14 cellular contexts compared by ENCODE assay signal in the genomic region with DNA sequence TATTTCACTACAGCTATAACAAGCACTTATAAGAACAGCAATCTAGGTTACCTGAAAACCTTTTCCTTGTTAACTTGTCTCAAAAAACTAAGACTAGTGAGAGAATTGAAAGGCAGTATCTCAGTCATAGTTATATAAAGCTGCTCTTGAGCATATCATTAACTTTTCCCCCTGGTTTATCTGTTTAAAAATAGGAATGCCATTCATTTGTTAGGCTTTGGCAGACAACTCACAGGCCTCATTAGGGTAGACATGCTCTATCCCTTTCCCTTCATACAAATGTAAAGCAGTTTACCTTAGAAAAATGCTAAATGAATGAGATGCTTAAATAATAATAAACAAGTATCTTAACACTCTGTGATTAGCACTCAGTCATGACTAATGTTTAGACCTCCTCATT.
A peak's percentile ranks its signal among the peaks of the same experiment; 100 is the strongest.
DNase-seq lines count a peak whose midpoint lies in the region; ATAC-seq and TF ChIP-seq lines count a peak whose summit lies in the region.
"Had no signal": no experiment of that assay in that cellular context is flagged by ENCODE, and none has a peak within 500 bp of the region (broad histone marks: within the 10 kb centered on the region; RNA-seq: fewer than 3 reads in every experiment).

No MANE protein-coding gene starts in this region.

- no peak overlapping the region for H3K4ac ChIP-seq in mesendoderm (ENCODE audit: low read depth, low read length)

- no peak overlapping the region for H3K18ac ChIP-seq in mesendoderm (ENCODE audit: low read length)

- H3K56ac ChIP-seq in mesendoderm (ENCODE audit: low read length) = no peak overlapping the region

- TF ChIP-seq CTCF in heart left ventricle (IDR thresholded peaks at IDR 0.05) = no peak
- no peak for TF ChIP-seq CTCF in coronary artery (IDR thresholded peaks at IDR 0.05)

- DNase-seq in heart left ventricle (no peak), right cardiac atrium (no peak), mesendoderm (no peak), coronary artery (ENCODE audit: low spot score) (no peak), HPDE6-E6E7 (ENCODE audit: extremely low spot score) (no peak)
- DNase-seq: C1 segment of cervical spinal cord; CD4-positive, alpha-beta T cell; DMS79; HCEC 1CT; HFFc6 had no signal

- H3K4me1 ChIP-seq in heart left ventricle (peaks cover 0 to 9% (median 0%) of the 10 kb centered on the region in 12 donors), right cardiac atrium (ENCODE audit: control insufficient read depth, insufficient read depth, low read length) (no peaks in the 10 kb centered on the region), HUES48 (ENCODE audit: control insufficient read depth, insufficient read depth, low read length) (peaks cover 25% of the 10 kb centered on the region), mesendoderm (ENCODE audit: control insufficient read depth, low read depth, low read length) (no peaks in the 10 kb centered on the region)

- no peak overlapping the region for H4K5ac ChIP-seq in mesendoderm (ENCODE audit: low read length)

- ATAC-seq in heart left ventricle (peak in 3 of 4 donors; percentile 34 to 47 (median 44)), right cardiac atrium (no peak), GM21737 (IDR thresholded peaks at IDR 0.05; ENCODE audit: unreplicated experiment) (no peak)
- ATAC-seq: GM12878, HepG2 had no signal

- H3K79me2 ChIP-seq in mesendoderm (ENCODE audit: control insufficient read depth, insufficient read depth, low read length) = no peaks in the 10 kb centered on the region

- H3K9ac ChIP-seq in HUES48 (ENCODE audit: low read depth, low read length) (no peak overlapping the region), mesendoderm (ENCODE audit: low read length) (no peak overlapping the region)

- no peaks in the 10 kb centered on the region for H3K36me3 ChIP-seq in heart left ventricle
- no peaks in the 10 kb centered on the region for H3K36me3 ChIP-seq in HUES48 (ENCODE audit: control insufficient read depth, insufficient read depth, low read length)
- no peaks in the 10 kb centered on the region for H3K36me3 ChIP-seq in mesendoderm (ENCODE audit: control insufficient read depth, insufficient read depth, low read length)

- H3K23ac ChIP-seq in mesendoderm (ENCODE audit: low read length) = no peak overlapping the region

- no peak for TF ChIP-seq POLR2A in heart left ventricle (IDR thresholded peaks at IDR 0.05)

- H3K79me1 ChIP-seq in mesendoderm (ENCODE audit: low read length) = no peaks in the 10 kb centered on the region

- H4K8ac ChIP-seq in mesendoderm (ENCODE audit: low read depth, low read length) = peak overlapping the region; percentile 28

- H3K4me3 ChIP-seq in heart left ventricle (no peak overlapping the region), right cardiac atrium (ENCODE audit: low read length) (no peak overlapping the region), HUES48 (ENCODE audit: low read depth, low read length) (no peak overlapping the region), mesendoderm (ENCODE audit: low read length) (no peak overlapping the region), coronary artery (no peak overlapping the region)
- H3K4me3 ChIP-seq: GM12878 had no signal

- H2BK120ac ChIP-seq in mesendoderm (ENCODE audit: low read depth, low read length) = no peak overlapping the region

- H3K9me3 ChIP-seq in heart left ventricle = peaks cover 0 to 6% (median 0%) of the 10 kb centered on the region in 12 donors
- H3K9me3 ChIP-seq in right cardiac atrium (ENCODE audit: control insufficient read depth, low read length) = no peaks in the 10 kb centered on the region
- no peaks in the 10 kb centered on the region for H3K9me3 ChIP-seq in HUES48 (ENCODE audit: control insufficient read depth, insufficient read depth, low read length)

- H2BK15ac ChIP-seq in mesendoderm (replicated peaks; ENCODE audit: low read depth) = no peak overlapping the region

- no peaks in the 10 kb centered on the region for H3K27me3 ChIP-seq in heart left ventricle
- H3K27me3 ChIP-seq in right cardiac atrium (ENCODE audit: control insufficient read depth, insufficient read depth) = no peaks in the 10 kb centered on the region
- H3K27me3 ChIP-seq in HUES48 (ENCODE audit: control insufficient read depth, insufficient read depth, low read length) = no peaks in the 10 kb centered on the region
- H3K27me3 ChIP-seq in mesendoderm (ENCODE audit: insufficient read depth, low read length, poor library complexity) = no peaks in the 10 kb centered on the region

- H3K27ac ChIP-seq in heart left ventricle (peak overlapping the region in 1 of 12 donors; percentile 50), right cardiac atrium (ENCODE audit: low read length) (no peak overlapping the region), HUES48 (ENCODE audit: low read depth, low read length) (peak overlapping the region; percentile 31), mesendoderm (ENCODE audit: low read depth, low read length) (no peak overlapping the region), coronary artery (no peak overlapping the region)

- no peak overlapping the region for H2BK5ac ChIP-seq in mesendoderm (ENCODE audit: low read length)

- H2AK5ac ChIP-seq in mesendoderm (ENCODE audit: low read length) = no peak overlapping the region

- H3K4me2 ChIP-seq in mesendoderm (ENCODE audit: low read length) = no peak overlapping the region

- intact Hi-C loops in heart left ventricle (cut with DNase I) (no loop called here), right cardiac atrium (cut with DNase I) (no loop called here)

Comparison
In these comparisons a context has a peak if more than half of its experiments do, and no peak if none do; other contexts are left out.
1. ATAC-seq: peak in heart left ventricle (3 of 4); none in right cardiac atrium (0 of 2) and GM21737 (single experiment).